Comparison of ENCODE assay signal across 1 cellular context in the genomic region with DNA sequence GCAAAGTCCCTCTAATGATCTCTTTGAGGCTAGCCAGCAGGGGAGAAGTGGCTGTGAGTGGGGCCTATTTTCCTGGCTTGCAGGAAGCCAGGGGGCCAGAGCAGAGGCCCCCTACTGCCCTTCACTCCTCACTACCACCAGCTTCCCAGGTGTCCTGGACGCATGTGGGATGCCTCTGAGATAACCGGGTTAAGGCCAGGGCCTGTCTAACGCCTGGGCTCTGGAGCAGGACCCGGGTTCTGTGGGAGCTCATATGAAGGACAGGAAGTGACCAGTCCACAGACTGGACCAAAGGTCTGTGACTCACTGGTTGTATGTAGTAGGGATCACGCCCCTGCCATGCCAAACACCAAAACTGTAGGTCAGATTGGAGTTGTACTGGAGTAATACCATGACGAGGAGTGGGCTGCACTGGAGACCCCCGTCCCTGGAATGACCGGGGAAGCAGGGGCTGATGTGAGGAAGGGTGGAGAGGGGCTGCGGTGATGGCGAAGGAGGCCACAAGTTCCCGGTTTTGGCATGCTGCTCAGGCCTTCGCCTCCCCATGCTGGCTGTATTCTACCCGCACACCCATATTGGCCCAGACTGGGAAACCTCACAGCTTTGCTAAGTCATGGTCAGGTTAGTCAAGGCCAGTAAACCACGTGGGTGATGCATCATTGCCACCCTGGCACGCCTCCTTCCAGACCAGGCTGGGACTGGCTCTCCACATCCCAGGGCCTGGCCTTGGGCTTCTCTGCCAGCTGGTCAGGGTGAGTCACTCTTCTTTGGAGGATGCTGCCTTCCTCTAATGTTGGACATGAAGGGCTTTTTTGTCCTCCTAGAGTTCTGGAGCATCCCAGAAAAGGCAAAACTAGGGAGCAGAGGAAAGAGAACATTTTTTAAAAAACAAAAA.
TF ChIP-seq lines count a peak whose summit lies in the region.

No MANE protein-coding gene starts in this region.

TF ChIP-seq in HepG2, 621 proteins besides CTCF, POLR2A, EP300 and RAD21 (continued from another document and continues in another):
- TF ChIP-seq, protein P1, sequence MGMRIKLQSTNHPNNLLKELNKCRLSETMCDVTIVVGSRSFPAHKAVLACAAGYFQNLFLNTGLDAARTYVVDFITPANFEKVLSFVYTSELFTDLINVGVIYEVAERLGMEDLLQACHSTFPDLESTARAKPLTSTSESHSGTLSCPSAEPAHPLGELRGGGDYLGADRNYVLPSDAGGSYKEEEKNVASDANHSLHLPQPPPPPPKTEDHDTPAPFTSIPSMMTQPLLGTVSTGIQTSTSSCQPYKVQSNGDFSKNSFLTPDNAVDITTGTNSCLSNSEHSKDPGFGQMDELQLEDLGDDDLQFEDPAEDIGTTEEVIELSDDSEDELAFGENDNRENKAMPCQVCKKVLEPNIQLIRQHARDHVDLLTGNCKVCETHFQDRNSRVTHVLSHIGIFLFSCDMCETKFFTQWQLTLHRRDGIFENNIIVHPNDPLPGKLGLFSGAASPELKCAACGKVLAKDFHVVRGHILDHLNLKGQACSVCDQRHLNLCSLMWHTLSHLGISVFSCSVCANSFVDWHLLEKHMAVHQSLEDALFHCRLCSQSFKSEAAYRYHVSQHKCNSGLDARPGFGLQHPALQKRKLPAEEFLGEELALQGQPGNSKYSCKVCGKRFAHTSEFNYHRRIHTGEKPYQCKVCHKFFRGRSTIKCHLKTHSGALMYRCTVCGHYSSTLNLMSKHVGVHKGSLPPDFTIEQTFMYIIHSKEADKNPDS (CRISPR knock-in tag; IDR thresholded peaks at IDR 0.05): no peak
- TF ChIP-seq CENPX (CRISPR knock-in tag; IDR thresholded peaks at IDR 0.05) (no peak), ZNF564 (CRISPR knock-in tag; IDR thresholded peaks at IDR 0.05) (no peak), POLR2G (IDR thresholded peaks at IDR 0.05; ENCODE audit: low read depth, low read length) (no peak), ZNF557 (CRISPR knock-in tag; IDR thresholded peaks at IDR 0.05) (no peak), ZNF75D (CRISPR knock-in tag; IDR thresholded peaks at IDR 0.05; ENCODE audit: borderline replicate concordance) (no peak), JDP2 (CRISPR knock-in tag; IDR thresholded peaks at IDR 0.05; ENCODE audit: borderline replicate concordance) (no peak), NRL (CRISPR knock-in tag; IDR thresholded peaks at IDR 0.05; ENCODE audit: borderline replicate concordance) (peak; percentile 67), ZNF891 (CRISPR knock-in tag; IDR thresholded peaks at IDR 0.05) (0 out of 2 replicates have a peak, but pooled peaks have one; percentile 64), IRX3 (CRISPR knock-in tag; IDR thresholded peaks at IDR 0.05; ENCODE audit: borderline replicate concordance, low read depth) (no peak), STAT5B (CRISPR knock-in tag; IDR thresholded peaks at IDR 0.05) (no peak), TARDBP (CRISPR knock-in tag; IDR thresholded peaks at IDR 0.05) (no peak), ZNF335 (CRISPR knock-in tag; IDR thresholded peaks at IDR 0.05) (no peak), SIN3A (IDR thresholded peaks at IDR 0.05; ENCODE audit: borderline replicate concordance, low read depth, low read length) (no peak), NPAS2 (CRISPR knock-in tag; IDR thresholded peaks at IDR 0.05; ENCODE audit: borderline replicate concordance) (no peak), IKZF1 (IDR thresholded peaks at IDR 0.05) (no peak), REL (CRISPR knock-in tag; conservative IDR thresholded peaks at IDR 0.05) (no peak), ZSCAN31 (CRISPR knock-in tag; IDR thresholded peaks at IDR 0.05; ENCODE audit: low read depth) (no peak), FOXA1 (IDR thresholded peaks at IDR 0.05) (no peak), FOXA1 (CRISPR knock-in tag; IDR thresholded peaks at IDR 0.05) (no peak), ZNF296 (CRISPR knock-in tag; conservative IDR thresholded peaks at IDR 0.05) (0 out of 2 replicates have a peak, but pooled peaks have one; percentile 23), ZNF510 (CRISPR knock-in tag; IDR thresholded peaks at IDR 0.05; ENCODE audit: low read depth) (no peak)
- TF ChIP-seq, protein P2, sequence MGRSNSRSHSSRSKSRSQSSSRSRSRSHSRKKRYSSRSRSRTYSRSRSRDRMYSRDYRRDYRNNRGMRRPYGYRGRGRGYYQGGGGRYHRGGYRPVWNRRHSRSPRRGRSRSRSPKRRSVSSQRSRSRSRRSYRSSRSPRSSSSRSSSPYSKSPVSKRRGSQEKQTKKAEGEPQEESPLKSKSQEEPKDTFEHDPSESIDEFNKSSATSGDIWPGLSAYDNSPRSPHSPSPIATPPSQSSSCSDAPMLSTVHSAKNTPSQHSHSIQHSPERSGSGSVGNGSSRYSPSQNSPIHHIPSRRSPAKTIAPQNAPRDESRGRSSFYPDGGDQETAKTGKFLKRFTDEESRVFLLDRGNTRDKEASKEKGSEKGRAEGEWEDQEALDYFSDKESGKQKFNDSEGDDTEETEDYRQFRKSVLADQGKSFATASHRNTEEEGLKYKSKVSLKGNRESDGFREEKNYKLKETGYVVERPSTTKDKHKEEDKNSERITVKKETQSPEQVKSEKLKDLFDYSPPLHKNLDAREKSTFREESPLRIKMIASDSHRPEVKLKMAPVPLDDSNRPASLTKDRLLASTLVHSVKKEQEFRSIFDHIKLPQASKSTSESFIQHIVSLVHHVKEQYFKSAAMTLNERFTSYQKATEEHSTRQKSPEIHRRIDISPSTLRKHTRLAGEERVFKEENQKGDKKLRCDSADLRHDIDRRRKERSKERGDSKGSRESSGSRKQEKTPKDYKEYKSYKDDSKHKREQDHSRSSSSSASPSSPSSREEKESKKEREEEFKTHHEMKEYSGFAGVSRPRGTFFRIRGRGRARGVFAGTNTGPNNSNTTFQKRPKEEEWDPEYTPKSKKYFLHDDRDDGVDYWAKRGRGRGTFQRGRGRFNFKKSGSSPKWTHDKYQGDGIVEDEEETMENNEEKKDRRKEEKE (IDR thresholded peaks at IDR 0.05): no peak
- TF ChIP-seq, protein P3, sequence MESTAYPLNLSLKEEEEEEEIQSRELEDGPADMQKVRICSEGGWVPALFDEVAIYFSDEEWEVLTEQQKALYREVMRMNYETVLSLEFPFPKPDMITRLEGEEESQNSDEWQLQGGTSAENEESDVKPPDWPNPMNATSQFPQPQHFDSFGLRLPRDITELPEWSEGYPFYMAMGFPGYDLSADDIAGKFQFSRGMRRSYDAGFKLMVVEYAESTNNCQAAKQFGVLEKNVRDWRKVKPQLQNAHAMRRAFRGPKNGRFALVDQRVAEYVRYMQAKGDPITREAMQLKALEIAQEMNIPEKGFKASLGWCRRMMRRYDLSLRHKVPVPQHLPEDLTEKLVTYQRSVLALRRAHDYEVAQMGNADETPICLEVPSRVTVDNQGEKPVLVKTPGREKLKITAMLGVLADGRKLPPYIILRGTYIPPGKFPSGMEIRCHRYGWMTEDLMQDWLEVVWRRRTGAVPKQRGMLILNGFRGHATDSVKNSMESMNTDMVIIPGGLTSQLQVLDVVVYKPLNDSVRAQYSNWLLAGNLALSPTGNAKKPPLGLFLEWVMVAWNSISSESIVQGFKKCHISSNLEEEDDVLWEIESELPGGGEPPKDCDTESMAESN (CRISPR knock-in tag; conservative IDR thresholded peaks at IDR 0.05): 0 out of 2 replicates have a peak, but pooled peaks have one; percentile 24
- TF ChIP-seq, protein P4, sequence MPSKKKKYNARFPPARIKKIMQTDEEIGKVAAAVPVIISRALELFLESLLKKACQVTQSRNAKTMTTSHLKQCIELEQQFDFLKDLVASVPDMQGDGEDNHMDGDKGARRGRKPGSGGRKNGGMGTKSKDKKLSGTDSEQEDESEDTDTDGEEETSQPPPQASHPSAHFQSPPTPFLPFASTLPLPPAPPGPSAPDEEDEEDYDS (CRISPR knock-in tag; IDR thresholded peaks at IDR 0.05): no peak
- TF ChIP-seq, protein P5, sequence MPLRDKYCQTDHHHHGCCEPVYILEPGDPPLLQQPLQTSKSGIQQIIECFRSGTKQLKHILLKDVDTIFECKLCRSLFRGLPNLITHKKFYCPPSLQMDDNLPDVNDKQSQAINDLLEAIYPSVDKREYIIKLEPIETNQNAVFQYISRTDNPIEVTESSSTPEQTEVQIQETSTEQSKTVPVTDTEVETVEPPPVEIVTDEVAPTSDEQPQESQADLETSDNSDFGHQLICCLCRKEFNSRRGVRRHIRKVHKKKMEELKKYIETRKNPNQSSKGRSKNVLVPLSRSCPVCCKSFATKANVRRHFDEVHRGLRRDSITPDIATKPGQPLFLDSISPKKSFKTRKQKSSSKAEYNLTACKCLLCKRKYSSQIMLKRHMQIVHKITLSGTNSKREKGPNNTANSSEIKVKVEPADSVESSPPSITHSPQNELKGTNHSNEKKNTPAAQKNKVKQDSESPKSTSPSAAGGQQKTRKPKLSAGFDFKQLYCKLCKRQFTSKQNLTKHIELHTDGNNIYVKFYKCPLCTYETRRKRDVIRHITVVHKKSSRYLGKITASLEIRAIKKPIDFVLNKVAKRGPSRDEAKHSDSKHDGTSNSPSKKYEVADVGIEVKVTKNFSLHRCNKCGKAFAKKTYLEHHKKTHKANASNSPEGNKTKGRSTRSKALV (CRISPR knock-in tag; IDR thresholded peaks at IDR 0.05): no peak
- TF ChIP-seq, protein P6, sequence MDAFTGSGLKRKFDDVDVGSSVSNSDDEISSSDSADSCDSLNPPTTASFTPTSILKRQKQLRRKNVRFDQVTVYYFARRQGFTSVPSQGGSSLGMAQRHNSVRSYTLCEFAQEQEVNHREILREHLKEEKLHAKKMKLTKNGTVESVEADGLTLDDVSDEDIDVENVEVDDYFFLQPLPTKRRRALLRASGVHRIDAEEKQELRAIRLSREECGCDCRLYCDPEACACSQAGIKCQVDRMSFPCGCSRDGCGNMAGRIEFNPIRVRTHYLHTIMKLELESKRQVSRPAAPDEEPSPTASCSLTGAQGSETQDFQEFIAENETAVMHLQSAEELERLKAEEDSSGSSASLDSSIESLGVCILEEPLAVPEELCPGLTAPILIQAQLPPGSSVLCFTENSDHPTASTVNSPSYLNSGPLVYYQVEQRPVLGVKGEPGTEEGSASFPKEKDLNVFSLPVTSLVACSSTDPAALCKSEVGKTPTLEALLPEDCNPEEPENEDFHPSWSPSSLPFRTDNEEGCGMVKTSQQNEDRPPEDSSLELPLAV (CRISPR knock-in tag; conservative IDR thresholded peaks at IDR 0.05; ENCODE audit: low read depth): no peak
- TF ChIP-seq, protein P7, sequence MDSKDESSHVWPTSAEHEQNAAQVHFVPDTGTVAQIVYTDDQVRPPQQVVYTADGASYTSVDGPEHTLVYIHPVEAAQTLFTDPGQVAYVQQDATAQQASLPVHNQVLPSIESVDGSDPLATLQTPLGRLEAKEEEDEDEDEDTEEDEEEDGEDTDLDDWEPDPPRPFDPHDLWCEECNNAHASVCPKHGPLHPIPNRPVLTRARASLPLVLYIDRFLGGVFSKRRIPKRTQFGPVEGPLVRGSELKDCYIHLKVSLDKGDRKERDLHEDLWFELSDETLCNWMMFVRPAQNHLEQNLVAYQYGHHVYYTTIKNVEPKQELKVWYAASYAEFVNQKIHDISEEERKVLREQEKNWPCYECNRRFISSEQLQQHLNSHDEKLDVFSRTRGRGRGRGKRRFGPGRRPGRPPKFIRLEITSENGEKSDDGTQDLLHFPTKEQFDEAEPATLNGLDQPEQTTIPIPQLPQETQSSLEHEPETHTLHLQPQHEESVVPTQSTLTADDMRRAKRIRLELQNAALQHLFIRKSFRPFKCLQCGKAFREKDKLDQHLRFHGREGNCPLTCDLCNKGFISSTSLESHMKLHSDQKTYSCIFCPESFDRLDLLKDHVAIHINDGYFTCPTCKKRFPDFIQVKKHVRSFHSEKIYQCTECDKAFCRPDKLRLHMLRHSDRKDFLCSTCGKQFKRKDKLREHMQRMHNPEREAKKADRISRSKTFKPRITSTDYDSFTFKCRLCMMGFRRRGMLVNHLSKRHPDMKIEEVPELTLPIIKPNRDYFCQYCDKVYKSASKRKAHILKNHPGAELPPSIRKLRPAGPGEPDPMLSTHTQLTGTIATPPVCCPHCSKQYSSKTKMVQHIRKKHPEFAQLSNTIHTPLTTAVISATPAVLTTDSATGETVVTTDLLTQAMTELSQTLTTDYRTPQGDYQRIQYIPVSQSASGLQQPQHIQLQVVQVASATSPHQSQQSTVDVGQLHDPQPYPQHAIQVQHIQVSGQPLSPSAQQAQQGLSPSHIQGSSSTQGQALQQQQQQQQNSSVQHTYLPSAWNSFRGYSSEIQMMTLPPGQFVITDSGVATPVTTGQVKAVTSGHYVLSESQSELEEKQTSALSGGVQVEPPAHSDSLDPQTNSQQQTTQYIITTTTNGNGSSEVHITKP (CRISPR knock-in tag; IDR thresholded peaks at IDR 0.05; ENCODE audit: low read depth): 0 out of 2 replicates have a peak, but pooled peaks have one; percentile 10
- TF ChIP-seq, protein P8, sequence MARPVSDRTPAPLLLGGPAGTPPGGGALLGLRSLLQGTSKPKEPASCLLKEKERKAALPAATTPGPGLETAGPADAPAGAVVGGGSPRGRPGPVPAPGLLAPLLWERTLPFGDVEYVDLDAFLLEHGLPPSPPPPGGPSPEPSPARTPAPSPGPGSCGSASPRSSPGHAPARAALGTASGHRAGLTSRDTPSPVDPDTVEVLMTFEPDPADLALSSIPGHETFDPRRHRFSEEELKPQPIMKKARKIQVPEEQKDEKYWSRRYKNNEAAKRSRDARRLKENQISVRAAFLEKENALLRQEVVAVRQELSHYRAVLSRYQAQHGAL (CRISPR knock-in tag; IDR thresholded peaks at IDR 0.05; ENCODE audit: not compliant biosample characterization): no peak
- TF ChIP-seq, protein P9, sequence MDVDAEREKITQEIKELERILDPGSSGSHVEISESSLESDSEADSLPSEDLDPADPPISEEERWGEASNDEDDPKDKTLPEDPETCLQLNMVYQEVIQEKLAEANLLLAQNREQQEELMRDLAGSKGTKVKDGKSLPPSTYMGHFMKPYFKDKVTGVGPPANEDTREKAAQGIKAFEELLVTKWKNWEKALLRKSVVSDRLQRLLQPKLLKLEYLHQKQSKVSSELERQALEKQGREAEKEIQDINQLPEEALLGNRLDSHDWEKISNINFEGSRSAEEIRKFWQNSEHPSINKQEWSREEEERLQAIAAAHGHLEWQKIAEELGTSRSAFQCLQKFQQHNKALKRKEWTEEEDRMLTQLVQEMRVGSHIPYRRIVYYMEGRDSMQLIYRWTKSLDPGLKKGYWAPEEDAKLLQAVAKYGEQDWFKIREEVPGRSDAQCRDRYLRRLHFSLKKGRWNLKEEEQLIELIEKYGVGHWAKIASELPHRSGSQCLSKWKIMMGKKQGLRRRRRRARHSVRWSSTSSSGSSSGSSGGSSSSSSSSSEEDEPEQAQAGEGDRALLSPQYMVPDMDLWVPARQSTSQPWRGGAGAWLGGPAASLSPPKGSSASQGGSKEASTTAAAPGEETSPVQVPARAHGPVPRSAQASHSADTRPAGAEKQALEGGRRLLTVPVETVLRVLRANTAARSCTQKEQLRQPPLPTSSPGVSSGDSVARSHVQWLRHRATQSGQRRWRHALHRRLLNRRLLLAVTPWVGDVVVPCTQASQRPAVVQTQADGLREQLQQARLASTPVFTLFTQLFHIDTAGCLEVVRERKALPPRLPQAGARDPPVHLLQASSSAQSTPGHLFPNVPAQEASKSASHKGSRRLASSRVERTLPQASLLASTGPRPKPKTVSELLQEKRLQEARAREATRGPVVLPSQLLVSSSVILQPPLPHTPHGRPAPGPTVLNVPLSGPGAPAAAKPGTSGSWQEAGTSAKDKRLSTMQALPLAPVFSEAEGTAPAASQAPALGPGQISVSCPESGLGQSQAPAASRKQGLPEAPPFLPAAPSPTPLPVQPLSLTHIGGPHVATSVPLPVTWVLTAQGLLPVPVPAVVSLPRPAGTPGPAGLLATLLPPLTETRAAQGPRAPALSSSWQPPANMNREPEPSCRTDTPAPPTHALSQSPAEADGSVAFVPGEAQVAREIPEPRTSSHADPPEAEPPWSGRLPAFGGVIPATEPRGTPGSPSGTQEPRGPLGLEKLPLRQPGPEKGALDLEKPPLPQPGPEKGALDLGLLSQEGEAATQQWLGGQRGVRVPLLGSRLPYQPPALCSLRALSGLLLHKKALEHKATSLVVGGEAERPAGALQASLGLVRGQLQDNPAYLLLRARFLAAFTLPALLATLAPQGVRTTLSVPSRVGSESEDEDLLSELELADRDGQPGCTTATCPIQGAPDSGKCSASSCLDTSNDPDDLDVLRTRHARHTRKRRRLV (CRISPR knock-in tag; IDR thresholded peaks at IDR 0.05): 0 out of 2 replicates have a peak, but pooled peaks have one; percentile 30
